ENCODE assay signal across 8 cellular contexts in the genomic region with DNA sequence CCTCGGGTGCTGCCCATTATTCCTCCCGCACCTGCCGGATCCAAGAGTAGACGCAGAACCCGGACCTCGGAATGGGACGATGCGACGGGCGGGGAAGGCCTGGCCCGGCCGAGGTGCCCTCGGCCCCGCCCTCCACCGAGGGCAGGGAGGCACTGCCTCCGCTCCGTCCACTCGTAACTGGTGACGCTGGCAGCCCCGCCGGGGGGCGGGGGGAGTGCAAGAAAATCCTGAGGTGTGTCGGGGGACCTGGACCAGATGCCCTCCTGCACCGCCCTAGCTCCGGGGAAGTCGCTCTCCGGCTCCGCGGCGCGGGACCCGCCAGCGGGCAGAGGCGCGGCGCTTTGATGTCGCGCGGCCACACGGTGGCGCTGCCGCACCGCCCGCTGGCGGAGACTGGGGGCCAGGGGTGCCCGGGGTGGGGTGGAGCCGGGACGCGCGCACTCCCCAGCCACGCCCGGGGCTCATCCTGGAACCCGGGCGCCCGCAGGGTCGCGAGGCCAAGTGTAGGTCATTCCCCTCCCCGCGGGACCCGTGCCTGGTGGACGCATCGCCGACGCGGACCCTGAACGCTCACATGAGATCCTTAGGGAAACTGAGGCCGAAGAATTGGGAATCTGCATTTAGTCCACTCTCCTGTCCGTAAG.
DNase-seq lines count a peak whose midpoint lies in the region; ATAC-seq and TF ChIP-seq lines count a peak whose summit lies in the region.

No MANE protein-coding gene starts in this region.

- H3K4me3 Mint-ChIP-seq in activated naive CD4-positive, alpha-beta T cell treated with anti-CD3 and anti-CD28 coated beads, Interleukin-2, amount 10 ng/mL, durations not matched to agents 7 days and 5 days = peak overlapping the region; percentile 48

- TF ChIP-seq CTCF in Peyer's patch (IDR thresholded peaks at IDR 0.05) = peak; percentile 57 to 94 (median 92)
- TF ChIP-seq CTCF in osteoblast (IDR thresholded peaks at IDR 0.05; ENCODE audit: extremely low read depth, low read depth, low read length) = peak; percentile 54
- peak; percentile 35 to 98 (median 74) for TF ChIP-seq CTCF in thyroid gland (IDR thresholded peaks at IDR 0.05)

- peaks cover 0 to 14% (median 2%) of the 10 kb centered on the region in 4 donors for H3K4me1 ChIP-seq in Peyer's patch
- H3K4me1 ChIP-seq in osteoblast (ENCODE audit: insufficient read depth, low read length) = peaks cover 4% of the 10 kb centered on the region
- H3K4me1 ChIP-seq in thyroid gland = peaks cover 0 to 10% of the 10 kb centered on the region in 2 donors

- ATAC-seq in GM18868 (IDR thresholded peaks at IDR 0.05; ENCODE audit: unreplicated experiment) (peak; percentile 94), HG03103 (IDR thresholded peaks at IDR 0.05; ENCODE audit: low read depth, unreplicated experiment) (peak; percentile 84), Right ventricle myocardium superior (ENCODE audit: poor library complexity) (peak; percentile 96)

- no peaks in the 10 kb centered on the region for H4K20me1 ChIP-seq in osteoblast (ENCODE audit: insufficient read depth, low read length)

- no peaks in the 10 kb centered on the region for H3K9me3 Mint-ChIP-seq in activated naive CD4-positive, alpha-beta T cell treated with anti-CD3 and anti-CD28 coated beads, Interleukin-2, amount 10 ng/mL, durations not matched to agents 7 days and 5 days

- H3K4me3 ChIP-seq in Peyer's patch (peak overlapping the region; percentile 43 to 75 (median 56)), osteoblast (ENCODE audit: insufficient read depth, low read length) (peak overlapping the region; percentile 73), thyroid gland (replicated peaks in 1 of 3) (peak overlapping the region in 2 of 3 donors; percentile 36 to 37)

- H3K27ac ChIP-seq in Peyer's patch = no peak overlapping the region
- no peak overlapping the region for H3K27ac ChIP-seq in osteoblast (ENCODE audit: low read depth, low read length)
- no peak overlapping the region for H3K27ac ChIP-seq in thyroid gland

- H3K9me3 ChIP-seq in Peyer's patch (no peaks in the 10 kb centered on the region), osteoblast (ENCODE audit: low read depth, low read length) (no peaks in the 10 kb centered on the region), thyroid gland (no peaks in the 10 kb centered on the region)

- H3K27me3 Mint-ChIP-seq in activated naive CD4-positive, alpha-beta T cell treated with anti-CD3 and anti-CD28 coated beads, Interleukin-2, amount 10 ng/mL, durations not matched to agents 7 days and 5 days = peaks cover 85% of the 10 kb centered on the region

- H3K27me3 ChIP-seq in Peyer's patch (no peaks in the 10 kb centered on the region), osteoblast (ENCODE audit: insufficient read depth, low read length) (peaks cover 26% of the 10 kb centered on the region), thyroid gland (no peaks in the 10 kb centered on the region)

- no peak overlapping the region for H3K27ac Mint-ChIP-seq in activated naive CD4-positive, alpha-beta T cell treated with anti-CD3 and anti-CD28 coated beads, Interleukin-2, amount 10 ng/mL, durations not matched to agents 7 days and 5 days

- H3K4me1 Mint-ChIP-seq in activated naive CD4-positive, alpha-beta T cell treated with anti-CD3 and anti-CD28 coated beads, Interleukin-2, amount 10 ng/mL, durations not matched to agents 7 days and 5 days = peaks cover 7% of the 10 kb centered on the region

- intact Hi-C loops in Right ventricle myocardium superior (cut with DNase I) = loop anchor here (5.0 kb wide), 1 partner anchor 890 kb away; no protein-coding TSS in a partner anchor
- intact Hi-C loops in thyroid gland (cut with DNase I) = loop anchor here (5.0 kb wide), 1 partner anchor 885 kb away; no protein-coding TSS in a partner anchor

- peak overlapping the region; percentile 86 for H2AFZ ChIP-seq in osteoblast (ENCODE audit: low read length)

- H3K36me3 Mint-ChIP-seq in activated naive CD4-positive, alpha-beta T cell treated with anti-CD3 and anti-CD28 coated beads, Interleukin-2, amount 10 ng/mL, durations not matched to agents 7 days and 5 days = no peaks in the 10 kb centered on the region

- peak; percentile 74 for DNase-seq in AG08395 (ENCODE audit: low spot score)
- peak; percentile 22 to 76 (median 62) for DNase-seq in Peyer's patch
- peak; percentile 66 for DNase-seq in activated naive CD4-positive, alpha-beta T cell treated with anti-CD3 and anti-CD28 coated beads, Interleukin-2, amount 10 ng/mL, durations not matched to agents 7 days and 5 days
- DNase-seq in Right ventricle myocardium superior = peak; percentile 65
- peak; percentile 96 for DNase-seq in osteoblast (ENCODE audit: insufficient read length, low spot score, missing footprints)
- peak; percentile 28 to 35 for DNase-seq in thyroid gland

- CTCF ChIA-PET in activated naive CD4-positive, alpha-beta T cell treated with anti-CD3 and anti-CD28 coated beads, Interleukin-2, amount 10 ng/mL, durations not matched to agents 7 days and 5 days (lab: Charles Lee) = interaction anchor here (0.7 to 2.4 kb wide), 11 partner anchors 12 to 1228 kb away, joined by 3 to 7 read pairs (median 4); no protein-coding TSS in a partner anchor

- H3K79me2 ChIP-seq in osteoblast (ENCODE audit: insufficient read depth, low read length) = no peaks in the 10 kb centered on the region

- 0 to 6% methylated on average over 7 to 13 of the region's 68 CpGs for WGBS in thyroid gland, 2 donors

- peak overlapping the region; percentile 81 for H3K4me2 ChIP-seq in osteoblast (ENCODE audit: insufficient read depth, low read length)

- H3K36me3 ChIP-seq in Peyer's patch (no peaks in the 10 kb centered on the region), osteoblast (ENCODE audit: insufficient read depth, low read length) (no peaks in the 10 kb centered on the region), thyroid gland (no peaks in the 10 kb centered on the region)

- TF ChIP-seq POLR2A in Peyer's patch (IDR thresholded peaks at IDR 0.05) (no peak), thyroid gland (IDR thresholded peaks at IDR 0.05) (no peak)

Comparison
In these comparisons a context has a peak if more than half of its experiments do, and no peak if none do; other contexts are left out.
1. DNase-seq: peak in every context shown above with its lines; median percentile 96 in osteoblast; 74 in AG08395; 66 in activated naive CD4-positive, alpha-beta T cell treated with anti-CD3 and anti-CD28 coated beads, Interleukin-2, amount 10 ng/mL, durations not matched to agents 7 days and 5 days; 65 in Right ventricle myocardium superior; 62 in Peyer's patch; 32 in thyroid gland.